ENCODE assay signal across 2 cellular contexts in genomic region chr7:54932818-54933543, GRCh38.
TF ChIP-seq lines count a peak whose summit lies in the region.

No MANE protein-coding gene starts in this region.

TF ChIP-seq in IMR-90, 13 proteins besides CTCF, POLR2A, EP300 and RAD21:
- TF ChIP-seq ELK1 (IDR thresholded peaks at IDR 0.05; ENCODE audit: borderline replicate concordance, low read depth, low read length) (no peak), MAZ (IDR thresholded peaks at IDR 0.05; ENCODE audit: borderline replicate concordance, low read depth, low read length) (peak; percentile 67; the same call in 1 of the 2 replicates)

TF ChIP-seq in SK-N-SH treated with all-trans-retinoic acid at 6 μM for 48 hours, 23 proteins besides CTCF, POLR2A, EP300 and RAD21:
- no peak for TF ChIP-seq PPARA (CRISPR knock-in tag; IDR thresholded peaks at IDR 0.05; ENCODE audit: borderline replicate concordance)
- 0 out of 2 replicates have a peak, but pooled peaks have one; percentile 13 for TF ChIP-seq TSHZ2 (CRISPR knock-in tag; IDR thresholded peaks at IDR 0.05)
- no peak for TF ChIP-seq TCF4 (CRISPR knock-in tag; IDR thresholded peaks at IDR 0.05; ENCODE audit: borderline replicate concordance)
- peak; percentile 96 for TF ChIP-seq ZFP3 (CRISPR knock-in tag; IDR thresholded peaks at IDR 0.05)
- TF ChIP-seq PATZ1 (CRISPR knock-in tag; IDR thresholded peaks at IDR 0.05; ENCODE audit: borderline replicate concordance), result peak; percentile 49; the same call in 1 of the 2 replicates
- no peak for TF ChIP-seq RARB (CRISPR knock-in tag; IDR thresholded peaks at IDR 0.05)
- TF ChIP-seq SNAI2 (CRISPR knock-in tag; IDR thresholded peaks at IDR 0.05), result no peak
TF ChIP-seq in SK-N-SH treated with all-trans-retinoic acid at 6 μM for 48 hours: peak in this region for 3.
